ENCODE assay signal across 16 cellular contexts in genomic region chr1:19045898-19046889, GRCh38.
DNase-seq lines count a peak whose midpoint lies in the region; ATAC-seq lines count a peak whose summit lies in the region.
"Had no signal": no experiment of that assay in that cellular context is flagged by ENCODE, and none has a peak within 500 bp of the region (broad histone marks: within the 10 kb centered on the region; RNA-seq: fewer than 3 reads in every experiment).

No MANE protein-coding gene starts in this region.

- H3K36me3 Mint-ChIP-seq in activated naive CD8-positive, alpha-beta T cell treated with anti-CD3 and anti-CD28 coated beads, Interleukin-2, amount 10 ng/mL, durations not matched to agents 7 days and 5 days, result no peaks in the 10 kb centered on the region
- no peaks in the 10 kb centered on the region for H3K36me3 Mint-ChIP-seq in activated naive CD8-positive, alpha-beta T cell treated with anti-CD3 and anti-CD28 coated beads, Interleukin-2, amount 50 U/mL, for 24 hours (ENCODE audit: low read depth)
- H3K36me3 Mint-ChIP-seq in stimulated activated effector memory CD8-positive, alpha-beta T cell treated with anti-CD3 and anti-CD28 coated beads, Interleukin-12 subunit alpha, Interleukin-12 subunit beta, amount 100 ng/mL, for 72 hours, result peaks cover 6% of the 10 kb centered on the region
- H3K36me3 Mint-ChIP-seq: activated CD8-positive, alpha-beta memory T cell treated with anti-CD3 and anti-CD28 coated beads, Interleukin-2, amount 10 ng/mL, durations not matched to agents 7 days and 5 days had no signal

- DNase-seq in activated naive CD8-positive, alpha-beta T cell treated with anti-CD3 and anti-CD28 coated beads, Interleukin-2, amount 10 ng/mL, durations not matched to agents 7 days and 5 days, result peak; percentile 12
- no peak for DNase-seq in activated naive CD8-positive, alpha-beta T cell treated with anti-CD3 and anti-CD28 coated beads, Interleukin-2, amount 50 U/mL, for 24 hours
- DNase-seq in dermis blood vessel endothelial cell, result peak; percentile 42
- peak; percentile 28 for DNase-seq in myocyte (ENCODE audit: low read depth)
- no peak for DNase-seq in stimulated activated effector memory CD8-positive, alpha-beta T cell treated with anti-CD3 and anti-CD28 coated beads, Interleukin-12 subunit alpha, Interleukin-12 subunit beta, amount 100 ng/mL, for 72 hours (ENCODE audit: low spot score in 2 of 2)
- no peak for DNase-seq in stimulated activated naive CD4-positive, alpha-beta T cell (lab: John Stamatoyannopoulos, UW)
- DNase-seq in HuH-7 (ENCODE audit: low spot score), result no peak
- no peak for DNase-seq in GM03348 (ENCODE audit: low spot score)
- DNase-seq: activated CD4-positive, alpha-beta T cell treated with anti-CD3 and anti-CD28 coated beads for 48 hours; glutamatergic neuron; left cardiac atrium; NCI-H510A; stimulated activated CD4-positive, alpha-beta T cell treated with anti-CD3 and anti-CD28 coated beads, Interleukin-12 subunit alpha, Interleukin-12 subunit beta, amount 100 ng/mL, for 4 hours had no signal

- H3K4me3 Mint-ChIP-seq in activated naive CD8-positive, alpha-beta T cell treated with anti-CD3 and anti-CD28 coated beads, Interleukin-2, amount 10 ng/mL, durations not matched to agents 7 days and 5 days, result no peak overlapping the region
- no peak overlapping the region for H3K4me3 Mint-ChIP-seq in activated naive CD8-positive, alpha-beta T cell treated with anti-CD3 and anti-CD28 coated beads, Interleukin-2, amount 50 U/mL, for 24 hours
- peak overlapping the region; percentile 64 for H3K4me3 Mint-ChIP-seq in stimulated activated effector memory CD8-positive, alpha-beta T cell treated with anti-CD3 and anti-CD28 coated beads, Interleukin-12 subunit alpha, Interleukin-12 subunit beta, amount 100 ng/mL, for 72 hours
- H3K4me3 Mint-ChIP-seq: activated CD8-positive, alpha-beta memory T cell treated with anti-CD3 and anti-CD28 coated beads, Interleukin-2, amount 10 ng/mL, durations not matched to agents 7 days and 5 days; dendritic cell treated with granulocyte-macrophage colony-stimulating factor and Interleukin-4, amounts not matched to agents 40 ng/mL and 50 ng/mL, for 4 days; nephron had no signal

- H3K9me3 Mint-ChIP-seq in activated naive CD8-positive, alpha-beta T cell treated with anti-CD3 and anti-CD28 coated beads, Interleukin-2, amount 10 ng/mL, durations not matched to agents 7 days and 5 days, result no peaks in the 10 kb centered on the region
- no peaks in the 10 kb centered on the region for H3K9me3 Mint-ChIP-seq in activated naive CD8-positive, alpha-beta T cell treated with anti-CD3 and anti-CD28 coated beads, Interleukin-2, amount 50 U/mL, for 24 hours
- no peaks in the 10 kb centered on the region for H3K9me3 Mint-ChIP-seq in stimulated activated effector memory CD8-positive, alpha-beta T cell treated with anti-CD3 and anti-CD28 coated beads, Interleukin-12 subunit alpha, Interleukin-12 subunit beta, amount 100 ng/mL, for 72 hours
- H3K9me3 Mint-ChIP-seq: dendritic cell treated with granulocyte-macrophage colony-stimulating factor and Interleukin-4, amounts not matched to agents 40 ng/mL and 50 ng/mL, for 4 days; nephron had no signal

- H3K4me1 Mint-ChIP-seq in activated naive CD8-positive, alpha-beta T cell treated with anti-CD3 and anti-CD28 coated beads, Interleukin-2, amount 10 ng/mL, durations not matched to agents 7 days and 5 days, result no peaks in the 10 kb centered on the region
- peaks cover 12% of the 10 kb centered on the region for H3K4me1 Mint-ChIP-seq in activated naive CD8-positive, alpha-beta T cell treated with anti-CD3 and anti-CD28 coated beads, Interleukin-2, amount 50 U/mL, for 24 hours
- peaks cover 28% of the 10 kb centered on the region for H3K4me1 Mint-ChIP-seq in stimulated activated effector memory CD8-positive, alpha-beta T cell treated with anti-CD3 and anti-CD28 coated beads, Interleukin-12 subunit alpha, Interleukin-12 subunit beta, amount 100 ng/mL, for 72 hours

- POLR2A ChIA-PET in activated naive CD8-positive, alpha-beta T cell treated with anti-CD3 and anti-CD28 coated beads, Interleukin-2, amount 10 ng/mL, durations not matched to agents 7 days and 5 days (lab: Charles Lee), result no interaction called here

- ATAC-seq in activated naive CD8-positive, alpha-beta T cell treated with anti-CD3 and anti-CD28 coated beads, Interleukin-2, amount 10 ng/mL, durations not matched to agents 7 days and 5 days (ENCODE audit: low read depth), result no peak
- ATAC-seq in activated naive CD8-positive, alpha-beta T cell treated with anti-CD3 and anti-CD28 coated beads, Interleukin-2, amount 50 U/mL, for 24 hours, result no peak
- ATAC-seq in stimulated activated effector memory CD8-positive, alpha-beta T cell treated with anti-CD3 and anti-CD28 coated beads, Interleukin-12 subunit alpha, Interleukin-12 subunit beta, amount 100 ng/mL, for 72 hours, result no peak

- no peak overlapping the region for H3K27ac Mint-ChIP-seq in activated naive CD8-positive, alpha-beta T cell treated with anti-CD3 and anti-CD28 coated beads, Interleukin-2, amount 10 ng/mL, durations not matched to agents 7 days and 5 days
- no peak overlapping the region for H3K27ac Mint-ChIP-seq in activated naive CD8-positive, alpha-beta T cell treated with anti-CD3 and anti-CD28 coated beads, Interleukin-2, amount 50 U/mL, for 24 hours
- peak overlapping the region; percentile 74 for H3K27ac Mint-ChIP-seq in stimulated activated effector memory CD8-positive, alpha-beta T cell treated with anti-CD3 and anti-CD28 coated beads, Interleukin-12 subunit alpha, Interleukin-12 subunit beta, amount 100 ng/mL, for 72 hours
- H3K27ac Mint-ChIP-seq: activated CD8-positive, alpha-beta memory T cell treated with anti-CD3 and anti-CD28 coated beads, Interleukin-2, amount 10 ng/mL, durations not matched to agents 7 days and 5 days; dendritic cell treated with granulocyte-macrophage colony-stimulating factor and Interleukin-4, amounts not matched to agents 40 ng/mL and 50 ng/mL, for 4 days; nephron had no signal

- peaks cover 31% of the 10 kb centered on the region for H3K27me3 Mint-ChIP-seq in activated naive CD8-positive, alpha-beta T cell treated with anti-CD3 and anti-CD28 coated beads, Interleukin-2, amount 10 ng/mL, durations not matched to agents 7 days and 5 days
- H3K27me3 Mint-ChIP-seq in activated naive CD8-positive, alpha-beta T cell treated with anti-CD3 and anti-CD28 coated beads, Interleukin-2, amount 50 U/mL, for 24 hours, result peaks cover 15% of the 10 kb centered on the region

Comparison
In these comparisons a context has a peak if more than half of its experiments do, and no peak if none do; other contexts are left out.
1. DNase-seq: peak in activated naive CD8-positive, alpha-beta T cell treated with anti-CD3 and anti-CD28 coated beads, Interleukin-2, amount 10 ng/mL, durations not matched to agents 7 days and 5 days (single experiment), dermis blood vessel endothelial cell (single experiment) and myocyte (single experiment); none in activated naive CD8-positive, alpha-beta T cell treated with anti-CD3 and anti-CD28 coated beads, Interleukin-2, amount 50 U/mL, for 24 hours (single experiment), stimulated activated effector memory CD8-positive, alpha-beta T cell treated with anti-CD3 and anti-CD28 coated beads, Interleukin-12 subunit alpha, Interleukin-12 subunit beta, amount 100 ng/mL, for 72 hours (0 of 2), stimulated activated naive CD4-positive, alpha-beta T cell (0 of 6), HuH-7 (single experiment) and GM03348 (single experiment).